8 cellular contexts compared by ENCODE assay signal in genomic region chr20:17536944-17537444, GRCh38. TPM values are rescaled to one million over a fixed set of nuclear protein-coding genes. Genes with fewer than 3 reads are reported as not detected.
A peak's percentile ranks its signal among the peaks of the same experiment; 100 is the strongest.
DNase-seq lines count a peak whose midpoint lies in the region; ATAC-seq and TF ChIP-seq lines count a peak whose summit lies in the region.

No MANE protein-coding gene starts in this region.

- no peaks in the 10 kb centered on the region for H3K79me2 ChIP-seq in KMS-11 (ENCODE audit: insufficient read depth, low read depth)

- H3K36me3 Mint-ChIP-seq in activated T-cell treated with anti-CD3 and anti-CD28 coated beads, Interleukin-2, amount 50 U/mL, for 4 hours (ENCODE audit: insufficient read depth) = no peaks in the 10 kb centered on the region

- H3K27me3 Mint-ChIP-seq in activated T-cell treated with anti-CD3 and anti-CD28 coated beads, Interleukin-2, amount 50 U/mL, for 4 hours (ENCODE audit: low read depth) = peaks cover 14% of the 10 kb centered on the region

- no peaks in the 10 kb centered on the region for H3K27me3 ChIP-seq in KMS-11 (ENCODE audit: insufficient read depth, low read depth)
- no peaks in the 10 kb centered on the region for H3K27me3 ChIP-seq in Panc1 (ENCODE audit: control insufficient read depth, insufficient read depth, low read length)
- no peaks in the 10 kb centered on the region for H3K27me3 ChIP-seq in thoracic aorta (replicated peaks; ENCODE audit: insufficient read depth)

- H3K9ac ChIP-seq in KMS-11 = no peak overlapping the region; the same call in 1 of the 2 replicates

- intact Hi-C loops in Panc1 (cut with micrococcal nuclease; ENCODE audit: unreplicated experiment) = loop anchor here (2.0 to 5.0 kb wide), 3 partner anchors 32 to 80 kb away; no protein-coding TSS in a partner anchor

- POLR2A ChIA-PET in Panc1 (lab: Charles Lee) = interaction anchor here (0.6 kb wide), 1 partner anchor 33 kb away, joined by 3 read pairs; the partner anchor contains the start of gene DSTN

- no peaks in the 10 kb centered on the region for H4K20me1 ChIP-seq in KMS-11 (ENCODE audit: insufficient read depth)

- in situ Hi-C loops in Panc1 (cut with HindIII; ENCODE audit: low pct_unique_long_range_greater_than_20kb, low sequenced_read_pairs) = no loop called here

- no peaks in the 10 kb centered on the region for H3K9me3 Mint-ChIP-seq in activated T-cell treated with anti-CD3 and anti-CD28 coated beads, Interleukin-2, amount 50 U/mL, for 4 hours

- H3K4me1 ChIP-seq in KMS-11 (ENCODE audit: low read depth, poor library complexity, severe bottlenecking) (peaks cover 44% of the 10 kb centered on the region), Panc1 (ENCODE audit: control insufficient read depth, insufficient read depth, low read length) (peaks cover 33% of the 10 kb centered on the region), thoracic aorta (ENCODE audit: control insufficient read depth in 1 of 2, low read depth in 2 of 2) (peaks cover 18 to 29% of the 10 kb centered on the region in 2 donors)

- H3K4me1 Mint-ChIP-seq in activated T-cell treated with anti-CD3 and anti-CD28 coated beads, Interleukin-2, amount 50 U/mL, for 4 hours (ENCODE audit: low read depth) = peaks cover 5% of the 10 kb centered on the region

- peak overlapping the region; percentile 62; the same call in 1 of the 2 replicates for H3K4me2 ChIP-seq in KMS-11

- H3K4me3 ChIP-seq in KMS-11 (IDR thresholded peaks at IDR 0.05; ENCODE audit: insufficient read depth, low read depth, low read length) = no peak overlapping the region
- H3K4me3 ChIP-seq in Panc1 (ENCODE audit: low read depth in 2 of 2, low read length in 2 of 2) = peak overlapping the region in 1 of 2 experiments; percentile 15; a peak in 1 of 4 replicates
- no peak overlapping the region for H3K4me3 ChIP-seq in fibroblast of mammary gland (ENCODE audit: control insufficient read depth, low read depth, low read length)
- H3K4me3 ChIP-seq in thoracic aorta = peak overlapping the region; percentile 1

- TF ChIP-seq CTCF in KMS-11 (conservative IDR thresholded peaks at IDR 0.05; ENCODE audit: low read depth, low read length) (peak; percentile 74), Panc1 (IDR thresholded peaks at IDR 0.05) (peak; percentile 89), fibroblast of mammary gland (conservative IDR thresholded peaks at IDR 0.05; ENCODE audit: control insufficient read depth, insufficient read depth, low read depth, low read length) (peak; percentile 96), thoracic aorta (IDR thresholded peaks at IDR 0.05) (peak; percentile 93)

- no peaks in the 10 kb centered on the region for H3K36me3 ChIP-seq in KMS-11 (ENCODE audit: insufficient read depth)
- H3K36me3 ChIP-seq in Panc1 (ENCODE audit: control insufficient read depth, insufficient read depth, low read length) = no peaks in the 10 kb centered on the region
- H3K36me3 ChIP-seq in thoracic aorta = no peaks in the 10 kb centered on the region

- H3K27ac ChIP-seq in KMS-11 = no peak overlapping the region; the same call in 1 of the 2 replicates
- H3K27ac ChIP-seq in Panc1 (ENCODE audit: low read length) = peak overlapping the region; percentile 76
- peak overlapping the region in 1 of 2 donors; percentile 25 for H3K27ac ChIP-seq in thoracic aorta

- H3K9me3 ChIP-seq in Panc1 (ENCODE audit: control insufficient read depth, insufficient read depth, low read depth, low read length) (no peaks in the 10 kb centered on the region), thoracic aorta (no peaks in the 10 kb centered on the region)

- peak; percentile 81 for ATAC-seq in GM21576 (IDR thresholded peaks at IDR 0.05; ENCODE audit: unreplicated experiment)
- peak; percentile 99 for ATAC-seq in Panc1
- ATAC-seq in activated T-cell treated with anti-CD3 and anti-CD28 coated beads, Interleukin-2, amount 50 U/mL, for 4 hours = peak; percentile 97
- ATAC-seq in thoracic aorta (ENCODE audit: insufficient number of reproducible peaks, low FRiP score, low read depth) = peak; percentile 98

- DNase-seq in DMS79 (lab: John Stamatoyannopoulos, UW) = peak; percentile 25
- DNase-seq in Panc1 (ENCODE audit: low read depth, low spot score) = peak; percentile 82
- peak; percentile 51 for DNase-seq in activated T-cell treated with anti-CD3 and anti-CD28 coated beads, Interleukin-2, amount 50 U/mL, for 4 hours
- peak; percentile 75 for DNase-seq in fibroblast of mammary gland (ENCODE audit: low read depth)
- peak in 47 of 56 donors; percentile 7 to 83 (median 41) for DNase-seq in nucleus accumbens (lab: John Stamatoyannopoulos, UW)
- DNase-seq in thoracic aorta (ENCODE audit: low spot score) = no peak

- no peak overlapping the region for H3K4me3 Mint-ChIP-seq in activated T-cell treated with anti-CD3 and anti-CD28 coated beads, Interleukin-2, amount 50 U/mL, for 4 hours

- H2AFZ ChIP-seq in KMS-11 (ENCODE audit: low read depth) = peak overlapping the region; percentile 66; the same call in 1 of the 2 replicates

- no TSS peak for BruUV-seq in Panc1 (replicated peaks; lab: Mats Ljungman, UMichigan)

- CTCF ChIA-PET in Panc1 (lab: Charles Lee) = interaction anchor here (1.3 kb wide), 3 partner anchors 33 to 81 kb away, joined by 3 to 8 read pairs (median 7); partner anchors contain the start of gene DSTN

RNA-seq across cellular contexts. Expression of gene BFSP1, which starts 5.8 kb away (rescaled TPM):
- total RNA-seq in Panc1 (2021; ENCODE audit: unreplicated experiment) = 6.9 TPM
- 5.2 TPM for polyA plus RNA-seq in Panc1 (2012; ENCODE audit: insufficient read length)
- under 1 TPM; 0.15 to 0.45 (median 0.16) TPM for total RNA-seq in activated T-cell treated with anti-CD3 and anti-CD28 coated beads, Interleukin-2, amount 50 U/mL, for 4 hours
- total RNA-seq in thoracic aorta = 1 to 10 TPM; 2.4 to 3.0 TPM

RNA-seq across cellular contexts. Expression of gene DSTN, which starts 32.9 kb away (rescaled TPM):
- total RNA-seq in Panc1 (2021; ENCODE audit: unreplicated experiment) (412 TPM), thoracic aorta (1,000 to 10,000 TPM; 1,342 to 1,977 TPM)
- polyA plus RNA-seq in Panc1 (2012; ENCODE audit: insufficient read length) = 381 TPM
- total RNA-seq in activated T-cell treated with anti-CD3 and anti-CD28 coated beads, Interleukin-2, amount 50 U/mL, for 4 hours = 10 to 100 TPM; 55.0 to 70.3 (median 63.6) TPM
